In the genomic region with DNA sequence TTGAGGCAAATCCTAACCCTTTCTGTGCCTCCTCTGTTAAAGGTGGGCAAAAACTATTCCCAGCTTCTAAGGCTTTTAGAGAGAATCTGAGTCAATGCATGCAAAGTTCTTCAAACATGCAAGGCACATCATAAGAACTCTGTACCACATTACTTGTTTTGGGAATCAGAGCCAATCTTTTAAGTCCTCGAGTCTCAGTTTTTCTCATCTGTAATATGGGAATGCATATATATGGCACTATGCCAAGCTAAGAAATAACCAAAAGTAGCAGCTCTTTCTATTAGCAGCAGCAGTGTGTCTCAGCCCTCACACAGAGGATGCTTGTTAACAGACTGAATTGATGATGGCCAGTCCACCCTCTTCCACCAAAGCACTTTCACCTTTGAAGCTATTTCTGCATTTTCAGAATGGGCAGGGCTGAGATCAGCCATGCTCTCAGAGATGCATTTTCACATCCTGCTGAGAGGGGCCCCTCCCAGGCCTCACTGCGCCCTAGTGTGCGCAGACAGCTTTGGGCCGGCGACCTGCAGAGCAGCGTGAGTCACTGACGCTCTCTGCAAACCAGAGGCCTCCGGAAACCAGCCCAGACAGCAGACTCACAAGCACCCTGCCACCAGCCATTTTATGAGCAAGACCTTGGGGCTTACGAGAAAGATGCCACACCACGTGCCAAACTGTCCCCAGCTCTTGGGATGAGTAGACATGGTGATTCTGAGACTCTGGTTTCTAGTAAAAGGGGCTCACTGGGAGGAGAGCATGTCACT, we compare ENCODE assay signal across 8 cellular contexts.
DNase-seq lines count a peak whose midpoint lies in the region; ATAC-seq, FAIRE-seq and TF ChIP-seq lines count a peak whose summit lies in the region.

No MANE protein-coding gene starts in this region.

- no peak overlapping the region for H3K4me3 ChIP-seq in esophagus muscularis mucosa

- 95% methylated on average over 10 of the region's 10 CpGs for WGBS in esophagus muscularis mucosa

- FAIRE-seq in GM18507 (lab: Jason Lieb, UNC) (peak; percentile 96), RCC 7860 (lab: Jason Lieb, UNC) (no peak)

- H3K27me3 ChIP-seq in esophagus muscularis mucosa: no peaks in the 10 kb centered on the region

- ATAC-seq in HG02763 (IDR thresholded peaks at IDR 0.05; ENCODE audit: unreplicated experiment): peak; percentile 75

- no peak for TF ChIP-seq EP300 in esophagus muscularis mucosa (IDR thresholded peaks at IDR 0.05)

- intact Hi-C loops in esophagus muscularis mucosa (cut with DNase I): no loop called here

- H3K9me3 ChIP-seq in esophagus muscularis mucosa: no peaks in the 10 kb centered on the region

- no peak overlapping the region for H3K27ac ChIP-seq in esophagus muscularis mucosa (replicated peaks in 1 of 4)

- DNase-seq in GM18507 (ENCODE audit: extremely low spot score, insufficient read length, low read depth): peak; percentile 78
- DNase-seq in RCC 7860 (ENCODE audit: low spot score): peak; percentile 42
- DNase-seq in activated naive CD4-positive, alpha-beta T cell treated with anti-CD3 and anti-CD28 coated beads, Interleukin-2, amount 50 U/mL, for 16 hours: peak; percentile 63
- DNase-seq in stimulated activated CD4-positive, alpha-beta T cell treated with anti-CD3 and anti-CD28 coated beads, Interleukin-12 subunit alpha, Interleukin-12 subunit beta, amount 100 ng/mL, for 24 hours (ENCODE audit: low read depth in 2 of 2): peak; percentile 62 to 78
- no peak for DNase-seq in esophagus muscularis mucosa (ENCODE audit: extremely low spot score)
- DNase-seq in Kasumi-1 (lab: John Stamatoyannopoulos, UW): no peak
- DNase-seq in NCI-H1417 (lab: John Stamatoyannopoulos, UW): no peak

- H3K4me1 ChIP-seq in esophagus muscularis mucosa: peaks cover 0 to 4% (median 0%) of the 10 kb centered on the region in 4 donors

- no peak for TF ChIP-seq POLR2A in esophagus muscularis mucosa (IDR thresholded peaks at IDR 0.05; ENCODE audit: low read depth)

- H3K36me3 ChIP-seq in esophagus muscularis mucosa: peaks cover 0 to 23% (median 4%) of the 10 kb centered on the region in 4 donors

- no peak for TF ChIP-seq CTCF in esophagus muscularis mucosa (IDR thresholded peaks at IDR 0.05)

Comparison
In these comparisons a context has a peak if more than half of its experiments do, and no peak if none do; other contexts are left out.
1. DNase-seq: peak in GM18507 (single experiment), RCC 7860 (single experiment), activated naive CD4-positive, alpha-beta T cell treated with anti-CD3 and anti-CD28 coated beads, Interleukin-2, amount 50 U/mL, for 16 hours (single experiment) and stimulated activated CD4-positive, alpha-beta T cell treated with anti-CD3 and anti-CD28 coated beads, Interleukin-12 subunit alpha, Interleukin-12 subunit beta, amount 100 ng/mL, for 24 hours (2 of 2); none in esophagus muscularis mucosa (single experiment), Kasumi-1 (0 of 2) and NCI-H1417 (0 of 3).